Comparison of ENCODE assay signal across 17 cellular contexts in genomic region chr1:61279570-61279969, GRCh38.
A peak's percentile ranks its signal among the peaks of the same experiment; 100 is the strongest.
DNase-seq lines count a peak whose midpoint lies in the region; ATAC-seq and TF ChIP-seq lines count a peak whose summit lies in the region.
"Had no signal": no experiment of that assay in that cellular context is flagged by ENCODE, and none has a peak within 500 bp of the region (broad histone marks: within the 10 kb centered on the region; RNA-seq: fewer than 3 reads in every experiment).

No MANE protein-coding gene starts in this region.

- H3F3A ChIP-seq in GM23248 (ENCODE audit: insufficient read depth): no peaks in the 10 kb centered on the region

- intact Hi-C loops in stomach (cut with DNase I; ENCODE audit: low total_unique reads): no loop called here

- 27 to 32% methylated on average over 4 of the region's 4 CpGs for WGBS in GM23248 (ENCODE audit: low coverage in 1 of 2, low lambda C conversion rate in 2 of 2, missing lambda C conversion rate in 2 of 2), 2 experiments
- WGBS in stomach, 5 donors: 73 to 93% (median 75%) methylated on average over 4 of the region's 4 CpGs
- 77% methylated on average over 4 of the region's 4 CpGs for WGBS in suprapubic skin

- DNase-seq in GM23248 (peak; percentile 24), cerebellar nuclear complex (lab: John Stamatoyannopoulos, UW) (peak; percentile 64 to 80), right atrium auricular region (ENCODE audit: low spot score) (no peak), stomach (no peak), glomerular visceral epithelial cell (ENCODE audit: extremely low spot score) (no peak), COLO829 (ENCODE audit: low spot score) (no peak), suprapubic skin (ENCODE audit: low spot score in 2 of 2) (no peak)
- DNase-seq: activated CD4-positive, alpha-beta T cell treated with anti-CD3 and anti-CD28 coated beads for 48 hours; activated naive CD4-positive, alpha-beta T cell; amygdala; CD8-positive, alpha-beta memory T cell; hippocampal formation; KBM-7; NCI-H1930; stimulated activated CD4-positive, alpha-beta T cell treated with anti-CD3 and anti-CD28 coated beads, Interleukin-4, amount 100 ng/mL, for 4 hours had no signal

- no peak overlapping the region for H3K9ac ChIP-seq in GM23248

- H3K4me2 ChIP-seq in GM23248 (ENCODE audit: unreplicated experiment): no peak overlapping the region

- TF ChIP-seq EP300 in stomach (IDR thresholded peaks at IDR 0.05) (no peak), suprapubic skin (IDR thresholded peaks at IDR 0.05) (no peak)

- no peaks in the 10 kb centered on the region for H3K4me1 ChIP-seq in GM23248 (ENCODE audit: insufficient read depth)
- H3K4me1 ChIP-seq in right atrium auricular region: peaks cover 0 to 38% of the 10 kb centered on the region in 2 donors
- peaks cover 0 to 23% (median 5%) of the 10 kb centered on the region in 4 donors for H3K4me1 ChIP-seq in stomach
- peaks cover 2% of the 10 kb centered on the region for H3K4me1 ChIP-seq in suprapubic skin

- H4K20me1 ChIP-seq in GM23248 (ENCODE audit: insufficient read depth): no peaks in the 10 kb centered on the region

- no peaks in the 10 kb centered on the region for H3K79me2 ChIP-seq in GM23248 (ENCODE audit: insufficient read depth)

- H3K27me3 ChIP-seq in GM23248 (replicated peaks; ENCODE audit: insufficient read depth): no peaks in the 10 kb centered on the region
- H3K27me3 ChIP-seq in right atrium auricular region: no peaks in the 10 kb centered on the region
- H3K27me3 ChIP-seq in stomach: no peaks in the 10 kb centered on the region
- H3K27me3 ChIP-seq in suprapubic skin: no peaks in the 10 kb centered on the region

- ATAC-seq in activated CD4-positive, CD25-positive, alpha-beta regulatory T cell treated with anti-CD3 and anti-CD28 coated beads, Interleukin-2, amount 50 U/mL, for 24 hours: no peak
- ATAC-seq: natural killer cell treated with Interleukin-12 subunit alpha and Interleukin-12 subunit beta and Interleukin-15 and Interleukin-18, amount 100 ng/mL, for 72 hours had no signal

- TF ChIP-seq POLR2A in stomach (IDR thresholded peaks at IDR 0.05) (no peak), suprapubic skin (IDR thresholded peaks at IDR 0.05) (no peak)

- H3K27ac ChIP-seq in GM23248: no peak overlapping the region
- H3K27ac ChIP-seq in right atrium auricular region: peak overlapping the region; percentile 13 to 68
- H3K27ac ChIP-seq in stomach: peak overlapping the region in 3 of 5 donors; percentile 9 to 23 (median 22)
- H3K27ac ChIP-seq in suprapubic skin: no peak overlapping the region

- no peaks in the 10 kb centered on the region for H3K36me3 ChIP-seq in GM23248 (ENCODE audit: low read depth)
- H3K36me3 ChIP-seq in right atrium auricular region: no peaks in the 10 kb centered on the region
- H3K36me3 ChIP-seq in stomach: no peaks in the 10 kb centered on the region
- no peaks in the 10 kb centered on the region for H3K36me3 ChIP-seq in suprapubic skin

- no peaks in the 10 kb centered on the region for H3K9me2 ChIP-seq in GM23248 (ENCODE audit: insufficient read depth)

- peak overlapping the region; percentile 8; the same call in 1 of the 2 replicates for H2AFZ ChIP-seq in GM23248

- in situ Hi-C loops in GM23248 (cut with MboI): no loop called here

- H3K4me3 ChIP-seq in GM23248: no peak overlapping the region
- no peak overlapping the region for H3K4me3 ChIP-seq in right atrium auricular region
- H3K4me3 ChIP-seq in stomach: no peak overlapping the region
- H3K4me3 ChIP-seq in suprapubic skin: no peak overlapping the region

- TF ChIP-seq CTCF in right atrium auricular region (IDR thresholded peaks at IDR 0.05) (no peak), stomach (IDR thresholded peaks at IDR 0.05) (no peak), suprapubic skin (IDR thresholded peaks at IDR 0.05) (no peak)

- H3K9me3 ChIP-seq in GM23248 (ENCODE audit: low read depth) (no peaks in the 10 kb centered on the region), right atrium auricular region (no peaks in the 10 kb centered on the region), stomach (no peaks in the 10 kb centered on the region), suprapubic skin (no peaks in the 10 kb centered on the region)

Comparison
In these comparisons a context has a peak if more than half of its experiments do, and no peak if none do; other contexts are left out.
1. DNase-seq: peak in GM23248 (single experiment) and cerebellar nuclear complex (2 of 2); none in right atrium auricular region (single experiment), stomach (single experiment), glomerular visceral epithelial cell (single experiment), COLO829 (single experiment) and suprapubic skin (0 of 2).
2. H3K27ac ChIP-seq: peak in right atrium auricular region (2 of 2) and stomach (3 of 5); none in GM23248 (single experiment) and suprapubic skin (single experiment).